In genomic region chrX:46770817-46771163, GRCh38 we compare ENCODE assay signal across 15 cellular contexts. TPM values are rescaled to one million over a fixed set of nuclear protein-coding genes. Genes with fewer than 3 reads are reported as not detected.
DNase-seq lines count a peak whose midpoint lies in the region; ATAC-seq and TF ChIP-seq lines count a peak whose summit lies in the region.
"Had no signal": no experiment of that assay in that cellular context is flagged by ENCODE, and none has a peak within 500 bp of the region (broad histone marks: within the 10 kb centered on the region; RNA-seq: fewer than 3 reads in every experiment).

No MANE protein-coding gene starts in this region.

- H4K20me1 ChIP-seq in PC-3 (ENCODE audit: low read length) (no peaks in the 10 kb centered on the region), Karpas-422 (ENCODE audit: insufficient read depth, low read depth, low read length) (no peaks in the 10 kb centered on the region)

- H2BK120ac ChIP-seq in mesendoderm (ENCODE audit: low read depth, low read length): no peak overlapping the region

- no peaks in the 10 kb centered on the region for H3K79me2 ChIP-seq in PC-3 (ENCODE audit: low read length)
- no peaks in the 10 kb centered on the region for H3K79me2 ChIP-seq in mesendoderm (ENCODE audit: control insufficient read depth, insufficient read depth, low read length)
- H3K79me2 ChIP-seq in Karpas-422 (ENCODE audit: low read length): no peaks in the 10 kb centered on the region

- H2AK5ac ChIP-seq in mesendoderm (ENCODE audit: low read length): no peak overlapping the region

- CTCF ChIA-PET in PC-3 (lab: Charles Lee): no interaction called here

- H3K9me3 ChIP-seq in PC-3 (ENCODE audit: low read length): no peaks in the 10 kb centered on the region
- no peaks in the 10 kb centered on the region for H3K9me3 ChIP-seq in Karpas-422 (ENCODE audit: low read length)

- peak overlapping the region; percentile 25 for H3K27ac Mint-ChIP-seq in chondrocyte (ENCODE audit: unreplicated experiment)
- H3K27ac Mint-ChIP-seq in activated T-cell treated with anti-CD3 and anti-CD28 coated beads, Interleukin-2, amount 50 U/mL, for 72 hours: no peak overlapping the region
- H3K27ac Mint-ChIP-seq: CD4-positive, alpha-beta T cell had no signal

- H4K5ac ChIP-seq in mesendoderm (ENCODE audit: low read length): no peak overlapping the region

- H3K23ac ChIP-seq in mesendoderm (ENCODE audit: low read length): no peak overlapping the region

- no CpG with 5 or more reads among the region's 1 CpG for WGBS in mesendoderm (ENCODE audit: extremely low coverage, insufficient coverage, low lambda C conversion rate)

- H3K4me2 ChIP-seq in PC-3 (ENCODE audit: low read length) (peak overlapping the region; percentile 75), mesendoderm (ENCODE audit: low read length) (no peak overlapping the region), Karpas-422 (ENCODE audit: low read depth, low read length, poor library complexity, severe bottlenecking) (no peak overlapping the region)

- intact Hi-C loops in PC-3 (cut with micrococcal nuclease): loop anchor here (1.0 to 2.0 kb wide), 2 partner anchors 22 to 204 kb away; no protein-coding TSS in a partner anchor

- POLR2A ChIA-PET in PC-3 (lab: Charles Lee; ENCODE audit: unreplicated experiment): interaction anchor here (0.7 kb wide), 1 partner anchor 66 kb away, joined by 7 read pairs; the partner anchor contains the start of gene RP2

- DNase-seq in AG20443 (ENCODE audit: low spot score) (peak; percentile 53), PC-3 (peak; percentile 87), chondrocyte (ENCODE audit: low spot score) (no peak), mesendoderm (peak; percentile 88), ecto neural progenitor cell (ENCODE audit: low spot score) (no peak), putamen (ENCODE audit: low spot score) (no peak), Karpas-422 (no peak)
- DNase-seq in activated T-cell treated with anti-CD3 and anti-CD28 coated beads, Interleukin-2, amount 50 U/mL, for 72 hours: no peak
- DNase-seq: activated CD4-positive, CD25-positive, alpha-beta regulatory T cell; activated T-cell treated with anti-CD3 and anti-CD28 coated beads, Interleukin-2, amount 50 U/mL, for 4 hours; CD4-positive, alpha-beta T cell; foreskin melanocyte; left cardiac atrium; NCI-H446 treated with DMSO at 0.1 percent for 48 hours had no signal

- BruUV-seq in PC-3 (replicated peaks; lab: Mats Ljungman, UMichigan): no TSS peak

- peaks cover 9% of the 10 kb centered on the region for H3K9me3 Mint-ChIP-seq in chondrocyte (ENCODE audit: low read depth)
- H3K9me3 Mint-ChIP-seq in activated T-cell treated with anti-CD3 and anti-CD28 coated beads, Interleukin-2, amount 50 U/mL, for 72 hours: peaks cover 0 to 4% of the 10 kb centered on the region in 2 donors
- H3K9me3 Mint-ChIP-seq: activated T-cell treated with anti-CD3 and anti-CD28 coated beads, Interleukin-2, amount 50 U/mL, for 4 hours; CD4-positive, alpha-beta T cell had no signal

- H3K4me3 ChIP-seq in PC-3 (ENCODE audit: low read length) (peak overlapping the region; percentile 42; the same call in 1 of the 2 replicates), mesendoderm (ENCODE audit: low read length) (no peak overlapping the region), Karpas-422 (ENCODE audit: low read length) (no peak overlapping the region)
- H3K4me3 ChIP-seq: cardiac muscle cell had no signal

- H3K4me1 ChIP-seq in PC-3 (ENCODE audit: insufficient read depth, low read length) (peaks cover 31% of the 10 kb centered on the region), mesendoderm (ENCODE audit: control insufficient read depth, low read depth, low read length) (no peaks in the 10 kb centered on the region), Karpas-422 (ENCODE audit: low read length) (no peaks in the 10 kb centered on the region)

- no peak overlapping the region for H4K8ac ChIP-seq in mesendoderm (ENCODE audit: low read depth, low read length)

- no peak overlapping the region for H3K4me3 Mint-ChIP-seq in chondrocyte (ENCODE audit: unreplicated experiment)
- no peak overlapping the region for H3K4me3 Mint-ChIP-seq in activated T-cell treated with anti-CD3 and anti-CD28 coated beads, Interleukin-2, amount 50 U/mL, for 72 hours
- H3K4me3 Mint-ChIP-seq: activated T-cell treated with anti-CD3 and anti-CD28 coated beads, Interleukin-2, amount 50 U/mL, for 4 hours; CD4-positive, alpha-beta T cell had no signal

- no peak overlapping the region for H3K18ac ChIP-seq in mesendoderm (ENCODE audit: low read length)

- H3K27ac ChIP-seq in PC-3 (ENCODE audit: low read length) (peak overlapping the region; percentile 93), mesendoderm (ENCODE audit: low read depth, low read length) (no peak overlapping the region), Karpas-422 (ENCODE audit: low read length) (no peak overlapping the region)
- H3K27ac ChIP-seq: cardiac muscle cell had no signal

- H2BK15ac ChIP-seq in mesendoderm (replicated peaks; ENCODE audit: low read depth): no peak overlapping the region

- H3F3A ChIP-seq in PC-3 (ENCODE audit: low read length, unreplicated experiment): peaks cover 3% of the 10 kb centered on the region

- ATAC-seq in PC-3: peak; percentile 95
- no peak for ATAC-seq in activated T-cell treated with anti-CD3 and anti-CD28 coated beads, Interleukin-2, amount 50 U/mL, for 72 hours (replicated peaks in 1 of 2)
- ATAC-seq: activated T-cell treated with anti-CD3 and anti-CD28 coated beads, Interleukin-2, amount 50 U/mL, for 4 hours had no signal

- no peak overlapping the region for H2AFZ ChIP-seq in PC-3 (ENCODE audit: low read length)
- no peak overlapping the region for H2AFZ ChIP-seq in Karpas-422 (ENCODE audit: low read length)

- peak overlapping the region; percentile 69 for H3K9ac ChIP-seq in PC-3 (ENCODE audit: low read length)
- H3K9ac ChIP-seq in mesendoderm (ENCODE audit: low read length): no peak overlapping the region
- H3K9ac ChIP-seq in Karpas-422 (ENCODE audit: low read length): no peak overlapping the region

- H3K36me3 ChIP-seq in PC-3 (ENCODE audit: low read depth, low read length): no peaks in the 10 kb centered on the region
- H3K36me3 ChIP-seq in mesendoderm (ENCODE audit: control insufficient read depth, insufficient read depth, low read length): no peaks in the 10 kb centered on the region
- no peaks in the 10 kb centered on the region for H3K36me3 ChIP-seq in Karpas-422 (ENCODE audit: insufficient read depth, low read length)
- H3K36me3 ChIP-seq: cardiac muscle cell had no signal

- H3K4ac ChIP-seq in mesendoderm (ENCODE audit: low read depth, low read length): no peak overlapping the region

- peaks cover 7% of the 10 kb centered on the region for H3K4me1 Mint-ChIP-seq in chondrocyte (ENCODE audit: low read depth)
- H3K4me1 Mint-ChIP-seq in activated T-cell treated with anti-CD3 and anti-CD28 coated beads, Interleukin-2, amount 50 U/mL, for 72 hours (ENCODE audit: low read depth): no peaks in the 10 kb centered on the region

- no peaks in the 10 kb centered on the region for H3K27me3 Mint-ChIP-seq in chondrocyte (ENCODE audit: low read depth)
- H3K27me3 Mint-ChIP-seq in activated T-cell treated with anti-CD3 and anti-CD28 coated beads, Interleukin-2, amount 50 U/mL, for 72 hours (ENCODE audit: low read depth): peaks cover 26% of the 10 kb centered on the region

- H3K79me1 ChIP-seq in mesendoderm (ENCODE audit: low read length): no peaks in the 10 kb centered on the region

- no peak overlapping the region for H2BK5ac ChIP-seq in mesendoderm (ENCODE audit: low read length)

- H3K9me2 ChIP-seq in PC-3 (replicated peaks; ENCODE audit: low read length) (no peaks in the 10 kb centered on the region), Karpas-422 (replicated peaks; ENCODE audit: insufficient read depth, low read length) (no peaks in the 10 kb centered on the region)

- no peak overlapping the region for H3K56ac ChIP-seq in mesendoderm (ENCODE audit: low read length)

- H3K36me3 Mint-ChIP-seq in chondrocyte (ENCODE audit: low read depth): no peaks in the 10 kb centered on the region
- no peaks in the 10 kb centered on the region for H3K36me3 Mint-ChIP-seq in activated T-cell treated with anti-CD3 and anti-CD28 coated beads, Interleukin-2, amount 50 U/mL, for 72 hours (ENCODE audit: insufficient read depth in 2 of 2)

- H3K27me3 ChIP-seq in PC-3 (ENCODE audit: low read length) (no peaks in the 10 kb centered on the region), mesendoderm (ENCODE audit: insufficient read depth, low read length, poor library complexity) (no peaks in the 10 kb centered on the region), Karpas-422 (ENCODE audit: low read length) (no peaks in the 10 kb centered on the region)
- H3K27me3 ChIP-seq: cardiac muscle cell had no signal

- TF ChIP-seq CTCF in PC-3 (conservative IDR thresholded peaks at IDR 0.05; ENCODE audit: low read depth, low read length): no peak
- TF ChIP-seq CTCF in chondrocyte (IDR thresholded peaks at IDR 0.05): no peak

RNA-seq across cellular contexts. Expression of gene SLC9A7, which starts 11.9 kb away (rescaled TPM):
- total RNA-seq in PC-3 (2014; rRNA removed) (73.7 and 74.3 TPM in 2 replicates), chondrocyte (4.2 to 6.1 TPM (median 5.4 TPM) in 3 replicates)
- polyA plus RNA-seq in mesendoderm (2013, experiment 1 of 2): 3.7 TPM
- 4.5 TPM for polyA plus RNA-seq in mesendoderm (2013, experiment 2 of 2)
- 10 to 100 TPM; 19.2 to 23.0 TPM for total RNA-seq in activated T-cell treated with anti-CD3 and anti-CD28 coated beads, Interleukin-2, amount 50 U/mL, for 72 hours
- total RNA-seq in Karpas-422 (2014; rRNA removed; shearing (Covaris generic); ENCODE audit: low replicate concordance): under 0.01 TPM in 1 of 2 replicates, not detected in the other

Comparison
In these comparisons a context has a peak if more than half of its experiments do, and no peak if none do; other contexts are left out.
1. DNase-seq: peak in AG20443 (single experiment), PC-3 (single experiment) and mesendoderm (single experiment); none in chondrocyte (single experiment), ecto neural progenitor cell (single experiment), activated T-cell treated with anti-CD3 and anti-CD28 coated beads, Interleukin-2, amount 50 U/mL, for 72 hours (0 of 2), putamen (single experiment) and Karpas-422 (single experiment).